In genomic region chr1:34312359-34312758, GRCh38 we compare ENCODE assay signal across 3 cellular contexts.
"Had no signal": no experiment of that assay in that cellular context is flagged by ENCODE, and none has a peak within 500 bp of the region (broad histone marks: within the 10 kb centered on the region; RNA-seq: fewer than 3 reads in every experiment).

No MANE protein-coding gene starts in this region.

- DNase-seq: H9, HCEC 1CT had no signal

- H2AFZ ChIP-seq: GM23338 had no signal

- H3K4me2 ChIP-seq: GM23338 had no signal

- H3K4me3 ChIP-seq: GM23338 had no signal
